15 cellular contexts compared by ENCODE assay signal in genomic region chr5:107331312-107331711, GRCh38.
DNase-seq lines count a peak whose midpoint lies in the region; ATAC-seq and TF ChIP-seq lines count a peak whose summit lies in the region.
"Had no signal": no experiment of that assay in that cellular context is flagged by ENCODE, and none has a peak within 500 bp of the region (broad histone marks: within the 10 kb centered on the region; RNA-seq: fewer than 3 reads in every experiment).

No MANE protein-coding gene starts in this region.

- no peak for TF ChIP-seq CTCF in fibroblast of pulmonary artery (IDR thresholded peaks at IDR 0.05; ENCODE audit: low read length, missing control alignments)
- TF ChIP-seq CTCF in omental fat pad (IDR thresholded peaks at IDR 0.05) = no peak
- TF ChIP-seq CTCF in suprapubic skin (IDR thresholded peaks at IDR 0.05) = no peak

- no peak overlapping the region for H3K9ac ChIP-seq in adipocyte (ENCODE audit: low read length)

- ATAC-seq in omental fat pad (ENCODE audit: low FRiP score) (peak; percentile 71), GM18870 (IDR thresholded peaks at IDR 0.05; ENCODE audit: unreplicated experiment) (no peak), left cardiac atrium (no peak)
- ATAC-seq: A549 had no signal

- H3K27ac ChIP-seq in suprapubic skin = peak overlapping the region; percentile 68
- H3K27ac ChIP-seq: A549, C4-2B had no signal

- TF ChIP-seq POLR2A in suprapubic skin (IDR thresholded peaks at IDR 0.05) = no peak

- no peak for TF ChIP-seq EP300 in suprapubic skin (IDR thresholded peaks at IDR 0.05)

- DNase-seq in adipocyte (ENCODE audit: low read depth) = peak; percentile 10
- peak; percentile 31 for DNase-seq in fibroblast of pulmonary artery (ENCODE audit: low read depth)
- no peak for DNase-seq in omental fat pad (ENCODE audit: low spot score)
- no peak for DNase-seq in suprapubic skin (ENCODE audit: low spot score in 2 of 2)
- no peak for DNase-seq in NCI-H1694 (lab: John Stamatoyannopoulos, UW)
- DNase-seq in stimulated activated naive CD4-positive, alpha-beta T cell treated with Interleukin-2 at 50 U/mL for 16 hours (lab: John Stamatoyannopoulos, UW) = no peak
- DNase-seq in left cardiac atrium = no peak
- DNase-seq: BE2C; CD4-positive, alpha-beta memory T cell; DND-41; GDM1 had no signal

- no peaks in the 10 kb centered on the region for H3K27me3 ChIP-seq in adipocyte (replicated peaks; ENCODE audit: control insufficient read depth, insufficient read depth, low read length)
- no peaks in the 10 kb centered on the region for H3K27me3 ChIP-seq in suprapubic skin
- H3K27me3 ChIP-seq: BE2C had no signal

- peaks cover 3% of the 10 kb centered on the region for H3K4me1 ChIP-seq in adipocyte (ENCODE audit: control insufficient read depth, insufficient read depth, low read length)
- peaks cover 3% of the 10 kb centered on the region for H3K4me1 ChIP-seq in suprapubic skin
- H3K4me1 ChIP-seq: A549, BE2C had no signal

- H3K36me3 ChIP-seq in adipocyte (ENCODE audit: control insufficient read depth, insufficient read depth, low read length, severe bottlenecking) (no peaks in the 10 kb centered on the region), suprapubic skin (no peaks in the 10 kb centered on the region)
- H3K36me3 ChIP-seq: BE2C, HAP-1 had no signal

- H3K9me3 ChIP-seq in adipocyte (ENCODE audit: control insufficient read depth, low read length) (no peaks in the 10 kb centered on the region), suprapubic skin (no peaks in the 10 kb centered on the region)
- H3K9me3 ChIP-seq: A549, BE2C, HAP-1 had no signal

- 87% methylated on average over 1 of the region's 1 CpG for WGBS in suprapubic skin

- H3K4me3 ChIP-seq in adipocyte (ENCODE audit: low read length) = no peak overlapping the region
- no peak overlapping the region for H3K4me3 ChIP-seq in fibroblast of pulmonary artery (replicated peaks; ENCODE audit: low read depth, low read length)
- no peak overlapping the region for H3K4me3 ChIP-seq in suprapubic skin
- H3K4me3 ChIP-seq: A549, HAP-1 had no signal

- intact Hi-C loops in left cardiac atrium (cut with DNase I) = no loop called here

Comparison
In these comparisons a context has a peak if more than half of its experiments do, and no peak if none do; other contexts are left out.
1. DNase-seq: peak in adipocyte (single experiment) and fibroblast of pulmonary artery (single experiment); none in omental fat pad (single experiment), suprapubic skin (0 of 2), NCI-H1694 (single experiment), stimulated activated naive CD4-positive, alpha-beta T cell treated with Interleukin-2 at 50 U/mL for 16 hours (single experiment) and left cardiac atrium (single experiment).